1 cellular context compared by ENCODE assay signal in the genomic region with DNA sequence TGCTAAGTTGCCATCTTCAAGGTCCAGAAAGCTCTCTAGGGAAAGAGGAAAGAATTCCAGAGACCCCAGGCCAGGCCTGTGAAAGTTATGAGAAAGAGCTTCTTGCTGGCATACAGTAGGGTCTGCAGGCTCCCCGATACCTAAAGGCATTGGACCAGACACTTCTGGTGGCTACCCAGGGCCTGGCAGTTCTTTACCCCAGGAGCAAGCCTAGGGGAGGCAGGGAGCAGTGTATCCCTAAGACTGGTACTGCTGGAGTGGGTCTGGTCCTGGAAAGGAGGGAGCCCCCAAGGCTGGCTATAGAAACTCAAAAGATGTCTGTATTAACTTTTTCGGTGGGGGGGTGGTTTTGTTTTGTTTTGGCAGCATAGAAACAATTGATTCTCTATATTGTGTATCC.
TF ChIP-seq lines count a peak whose summit lies in the region.

No MANE protein-coding gene starts in this region.

TF ChIP-seq in GM12891, 5 proteins besides CTCF, POLR2A, EP300 and RAD21:
- peak; percentile 26; the same call in 1 of the 2 replicates for TF ChIP-seq POLR2AphosphoS5 (IDR thresholded peaks at IDR 0.05; ENCODE audit: low read depth, low read length)
- TF ChIP-seq POU2F2 (IDR thresholded peaks at IDR 0.05; ENCODE audit: low read depth, low read length): no peak
